ENCODE assay signal across 10 cellular contexts in the genomic region with DNA sequence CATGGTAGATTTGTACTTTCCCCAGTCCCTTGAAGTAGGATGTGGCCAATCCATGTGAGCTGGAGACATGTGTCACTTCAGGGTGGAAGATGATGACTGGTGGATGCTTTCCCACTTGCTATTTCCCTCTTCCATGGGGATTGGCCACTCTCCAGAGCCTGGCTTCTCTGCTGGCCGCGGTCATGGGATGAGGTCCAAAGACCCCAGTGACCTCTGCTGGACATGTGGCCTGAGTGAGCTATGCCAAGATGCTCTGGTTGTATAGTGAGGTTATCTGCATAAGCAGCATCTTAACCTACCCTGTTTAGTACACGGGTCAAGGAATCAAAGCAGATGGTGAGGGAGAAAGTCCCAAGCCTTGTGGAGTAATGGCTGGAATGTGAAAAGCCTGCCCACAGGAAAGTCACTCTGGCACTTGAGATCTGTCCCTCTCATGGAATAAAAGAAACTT. TPM values are rescaled to one million over a fixed set of nuclear protein-coding genes. Genes with fewer than 3 reads are reported as not detected.
DNase-seq lines count a peak whose midpoint lies in the region; ATAC-seq and TF ChIP-seq lines count a peak whose summit lies in the region.
"Had no signal": no experiment of that assay in that cellular context is flagged by ENCODE, and none has a peak within 500 bp of the region (broad histone marks: within the 10 kb centered on the region; RNA-seq: fewer than 3 reads in every experiment).

No MANE protein-coding gene starts in this region.

- H3K27ac ChIP-seq in fibroblast of lung (ENCODE audit: insufficient read depth, low read length) = no peak overlapping the region
- peak overlapping the region; percentile 76 for H3K27ac ChIP-seq in osteoblast (ENCODE audit: low read depth, low read length)
- H3K27ac ChIP-seq: neutrophil had no signal

- peaks cover 27% of the 10 kb centered on the region for H3K4me1 ChIP-seq in fibroblast of lung (ENCODE audit: control insufficient read depth, extremely low read depth, insufficient read depth, low read length)
- peaks cover 44% of the 10 kb centered on the region for H3K4me1 ChIP-seq in osteoblast (ENCODE audit: insufficient read depth, low read length)

- ATAC-seq in SK-N-SH treated with all-trans-retinoic acid at 6 μM for 48 hours = peak; percentile 28; the same call in 1 of the 3 replicates

- H3K9me3 ChIP-seq in fibroblast of lung (ENCODE audit: control insufficient read depth, insufficient read depth, low read depth, low read length) (no peaks in the 10 kb centered on the region), osteoblast (ENCODE audit: low read depth, low read length) (no peaks in the 10 kb centered on the region)
- H3K9me3 ChIP-seq: neutrophil had no signal

- no peak for TF ChIP-seq CTCF in fibroblast of lung (conservative IDR thresholded peaks at IDR 0.05 in 1 of 2, IDR thresholded peaks at IDR 0.05 in 1 of 2; ENCODE audit: low read depth in 1 of 2, low read length in 2 of 2)
- TF ChIP-seq CTCF in osteoblast (IDR thresholded peaks at IDR 0.05; ENCODE audit: extremely low read depth, low read depth, low read length) = no peak

- DNase-seq in ACHN = peak; percentile 20
- DNase-seq in fibroblast of lung (ENCODE audit: low read depth in 2 of 2) = peak; percentile 61 to 66
- DNase-seq in osteoblast (ENCODE audit: insufficient read length, low spot score, missing footprints) = peak; percentile 75
- DNase-seq in T-helper 2 cell = no peak
- DNase-seq in stimulated activated CD4-positive, alpha-beta T cell treated with anti-CD3 and anti-CD28 coated beads, Interleukin-2, amount 100 ng/mL, for 48 hours = no peak
- no peak for DNase-seq in OCI-M1 (lab: John Stamatoyannopoulos, UW)
- DNase-seq in stimulated activated CD4-positive, alpha-beta T cell treated with anti-CD3 and anti-CD28 coated beads, Interleukin-4, amount 100 ng/mL, for 4 hours = no peak
- DNase-seq: activated CD4-positive, alpha-beta memory T cell treated with anti-CD3 and anti-CD28 coated beads, Interleukin-2, amount 10 ng/mL, durations not matched to agents 7 days and 5 days had no signal

- H3K79me2 ChIP-seq in fibroblast of lung (ENCODE audit: control insufficient read depth, insufficient read depth, low read length) = no peaks in the 10 kb centered on the region
- peaks cover 20% of the 10 kb centered on the region for H3K79me2 ChIP-seq in osteoblast (ENCODE audit: insufficient read depth, low read length)

- H3K27me3 ChIP-seq in fibroblast of lung (ENCODE audit: control insufficient read depth, insufficient read depth, low read length) (no peaks in the 10 kb centered on the region), osteoblast (ENCODE audit: insufficient read depth, low read length) (no peaks in the 10 kb centered on the region)

- H3K4me2 ChIP-seq in fibroblast of lung (ENCODE audit: extremely low read depth, insufficient read depth, low read length) = peak overlapping the region; percentile 41
- no peak overlapping the region for H3K4me2 ChIP-seq in osteoblast (ENCODE audit: insufficient read depth, low read length)

- in situ Hi-C loops in ACHN (cut with HindIII; ENCODE audit: low pct_ligation_motif_present, low pct_unique_long_range_greater_than_20kb, low sequenced_read_pairs) = no loop called here

- H4K20me1 ChIP-seq in fibroblast of lung (ENCODE audit: control insufficient read depth, extremely low read depth, insufficient read depth, low read length) (no peaks in the 10 kb centered on the region), osteoblast (ENCODE audit: insufficient read depth, low read length) (peaks cover 14% of the 10 kb centered on the region)

- no peak overlapping the region for H3K9ac ChIP-seq in fibroblast of lung (ENCODE audit: insufficient read depth, low read length)

- H3K36me3 ChIP-seq in fibroblast of lung (ENCODE audit: control insufficient read depth, insufficient read depth, low read length) (no peaks in the 10 kb centered on the region), osteoblast (ENCODE audit: insufficient read depth, low read length) (peaks cover 39% of the 10 kb centered on the region)
- H3K36me3 ChIP-seq: neutrophil had no signal

- no peak overlapping the region for H3K4me3 ChIP-seq in fibroblast of lung (replicated peaks in 1 of 4; ENCODE audit: control extremely low read depth in 1 of 4, insufficient read depth in 1 of 4, low read depth in 3 of 4, low read length in 4 of 4)
- no peak overlapping the region for H3K4me3 ChIP-seq in osteoblast (ENCODE audit: insufficient read depth, low read length)

- H2AFZ ChIP-seq in fibroblast of lung (ENCODE audit: low read length) (no peak overlapping the region), osteoblast (ENCODE audit: low read length) (no peak overlapping the region)

TF ChIP-seq in SK-N-SH treated with all-trans-retinoic acid at 6 μM for 48 hours, 23 proteins besides CTCF, POLR2A, EP300 and RAD21:
- no peak for TF ChIP-seq ZC3H10 (CRISPR knock-in tag; IDR thresholded peaks at IDR 0.05)
- TF ChIP-seq, protein P1, sequence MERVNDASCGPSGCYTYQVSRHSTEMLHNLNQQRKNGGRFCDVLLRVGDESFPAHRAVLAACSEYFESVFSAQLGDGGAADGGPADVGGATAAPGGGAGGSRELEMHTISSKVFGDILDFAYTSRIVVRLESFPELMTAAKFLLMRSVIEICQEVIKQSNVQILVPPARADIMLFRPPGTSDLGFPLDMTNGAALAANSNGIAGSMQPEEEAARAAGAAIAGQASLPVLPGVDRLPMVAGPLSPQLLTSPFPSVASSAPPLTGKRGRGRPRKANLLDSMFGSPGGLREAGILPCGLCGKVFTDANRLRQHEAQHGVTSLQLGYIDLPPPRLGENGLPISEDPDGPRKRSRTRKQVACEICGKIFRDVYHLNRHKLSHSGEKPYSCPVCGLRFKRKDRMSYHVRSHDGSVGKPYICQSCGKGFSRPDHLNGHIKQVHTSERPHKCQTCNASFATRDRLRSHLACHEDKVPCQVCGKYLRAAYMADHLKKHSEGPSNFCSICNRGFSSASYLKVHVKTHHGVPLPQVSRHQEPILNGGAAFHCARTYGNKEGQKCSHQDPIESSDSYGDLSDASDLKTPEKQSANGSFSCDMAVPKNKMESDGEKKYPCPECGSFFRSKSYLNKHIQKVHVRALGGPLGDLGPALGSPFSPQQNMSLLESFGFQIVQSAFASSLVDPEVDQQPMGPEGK (CRISPR knock-in tag; IDR thresholded peaks at IDR 0.05; ENCODE audit: borderline replicate concordance) = no peak
- no peak for TF ChIP-seq TOX (CRISPR knock-in tag; IDR thresholded peaks at IDR 0.05; ENCODE audit: borderline replicate concordance)

RNA-seq across cellular contexts. Expression of a gene that starts 47.1 kb away (rescaled TPM):
- total RNA-seq in fibroblast of lung = 21.1 and 23.9 TPM in 2 replicates
- polyA plus RNA-seq in fibroblast of lung = 12.6 and 23.0 TPM in 2 replicates
- 14.4 and 25.4 TPM in 2 replicates for polyA plus RNA-seq in fibroblast of lung (2012)
- polyA minus RNA-seq in fibroblast of lung (ENCODE audit: low replicate concordance) = 25.3 and 47.1 TPM in 2 replicates
- 58.3 and 59.2 TPM in 2 replicates for total RNA-seq in osteoblast

Comparison
In these comparisons a context has a peak if more than half of its experiments do, and no peak if none do; other contexts are left out.
1. DNase-seq: peak in ACHN (single experiment), fibroblast of lung (2 of 2) and osteoblast (single experiment); none in T-helper 2 cell (0 of 5), stimulated activated CD4-positive, alpha-beta T cell treated with anti-CD3 and anti-CD28 coated beads, Interleukin-2, amount 100 ng/mL, for 48 hours (0 of 2), OCI-M1 (single experiment) and stimulated activated CD4-positive, alpha-beta T cell treated with anti-CD3 and anti-CD28 coated beads, Interleukin-4, amount 100 ng/mL, for 4 hours (0 of 2).